In genomic region chr14:33505963-33506329, GRCh38 we compare ENCODE assay signal across 36 cellular contexts.
"Had no signal": no experiment of that assay in that cellular context is flagged by ENCODE, and none has a peak within 500 bp of the region (broad histone marks: within the 10 kb centered on the region; RNA-seq: fewer than 3 reads in every experiment).

No MANE protein-coding gene starts in this region.

- H3K4me3 ChIP-seq: MG63 had no signal

- H3K27ac ChIP-seq: VCaP had no signal

- H3K27me3 Mint-ChIP-seq: activated B cell treated with CpG ODN at 0.5 μM for 24 hours, brain had no signal

- DNase-seq: activated B cell treated with CpG ODN at 0.5 μM for 24 hours; activated CD4-positive, alpha-beta memory T cell treated with anti-CD3 and anti-CD28 coated beads for 36 hours; activated CD4-positive, alpha-beta T cell treated with anti-CD3 and anti-CD28 coated beads for 4 hours; activated CD4-positive, alpha-beta T cell treated with anti-CD3 and anti-CD28 coated beads, Interleukin-2, amount 50 U/mL, for 1 hour; activated CD4-positive, CD25-positive, alpha-beta regulatory T cell treated with anti-CD3 and anti-CD28 coated beads, Interleukin-2, amount 50 U/mL, for 72 hours; activated CD8-positive, alpha-beta memory T cell treated with anti-CD3 and anti-CD28 coated beads, Interleukin-2, amount 50 U/mL, for 4 hours; activated gamma-delta T cell treated with Interleukin-2 at 50 U/mL for 16 hours; activated naive CD4-positive, alpha-beta T cell treated with anti-CD3 and anti-CD28 coated beads for 36 hours; activated T-cell treated with anti-CD3 and anti-CD28 coated beads for 4 hours; activated T-cell treated with anti-CD3 and anti-CD28 coated beads, Interleukin-2, amount 50 U/mL, for 4 hours; anterior cingulate cortex; caudate nucleus; cerebellar nuclear complex; Karpas-422; MG63; NCI-H1048; NCI-H1105 treated with DMSO at 0.1 percent for 48 hours; NCI-H1436; NCI-H1694; NCI-H1930; NCI-H2107; NCI-H2171 treated with DMSO at 0.1 percent for 48 hours; NCI-H2227 treated with DMSO at 0.1 percent for 48 hours; NCI-H446; NCI-H510A treated with DMSO at 0.1 percent for 48 hours; NCI-H526 treated with DMSO at 0.1 percent for 48 hours; NK-92 treated with Interleukin-12 subunit alpha and Interleukin-12 subunit beta, amount 100 ng/mL, for 24 hours; Right ventricle myocardium superior; SW 1271; T-helper 1 cell; T-helper 2 cell; T-helper 9 cell had no signal

- H3K9me3 ChIP-seq: MG63 had no signal

- H3K36me3 ChIP-seq: MG63 had no signal

- H3K9me3 Mint-ChIP-seq: activated B cell treated with CpG ODN at 0.5 μM for 24 hours; activated CD4-positive, alpha-beta memory T cell treated with anti-CD3 and anti-CD28 coated beads for 36 hours had no signal

- H3K36me3 Mint-ChIP-seq: activated CD4-positive, alpha-beta memory T cell treated with anti-CD3 and anti-CD28 coated beads for 36 hours; activated naive CD4-positive, alpha-beta T cell treated with anti-CD3 and anti-CD28 coated beads, Interleukin-2, amount 50 U/mL, for 72 hours; brain had no signal

- H3K27ac Mint-ChIP-seq: activated B cell treated with CpG ODN at 0.5 μM for 24 hours; activated CD4-positive, alpha-beta memory T cell treated with anti-CD3 and anti-CD28 coated beads for 36 hours; activated naive CD4-positive, alpha-beta T cell treated with anti-CD3 and anti-CD28 coated beads for 36 hours; activated naive CD4-positive, alpha-beta T cell treated with anti-CD3 and anti-CD28 coated beads, Interleukin-2, amount 50 U/mL, for 72 hours; activated T-helper 1 cell treated with anti-CD3 and anti-CD28 coated beads, Interleukin-12 subunit alpha, Interleukin-12 subunit beta, Interleukin-2, Interleukin-4 antibody, amounts not matched to agents 30 ng/mL and 10 ng/mL and 1 ng/mL, durations not matched to agents 14 hours and 24 hours and 36 hours; brain had no signal

- H3K4me3 Mint-ChIP-seq: activated B cell treated with CpG ODN at 0.5 μM for 24 hours; activated CD4-positive, alpha-beta memory T cell treated with anti-CD3 and anti-CD28 coated beads for 36 hours; activated naive CD4-positive, alpha-beta T cell treated with anti-CD3 and anti-CD28 coated beads for 36 hours; activated T-cell treated with anti-CD3 and anti-CD28 coated beads, Interleukin-2, amount 50 U/mL, for 4 hours; activated T-helper 1 cell treated with anti-CD3 and anti-CD28 coated beads, Interleukin-12 subunit alpha, Interleukin-12 subunit beta, Interleukin-2, Interleukin-4 antibody, amounts not matched to agents 30 ng/mL and 10 ng/mL and 1 ng/mL, durations not matched to agents 14 hours and 24 hours and 36 hours; brain had no signal

- H3K4me1 Mint-ChIP-seq: activated B cell treated with CpG ODN at 0.5 μM for 24 hours had no signal
